ENCODE assay signal across 17 cellular contexts in the genomic region with DNA sequence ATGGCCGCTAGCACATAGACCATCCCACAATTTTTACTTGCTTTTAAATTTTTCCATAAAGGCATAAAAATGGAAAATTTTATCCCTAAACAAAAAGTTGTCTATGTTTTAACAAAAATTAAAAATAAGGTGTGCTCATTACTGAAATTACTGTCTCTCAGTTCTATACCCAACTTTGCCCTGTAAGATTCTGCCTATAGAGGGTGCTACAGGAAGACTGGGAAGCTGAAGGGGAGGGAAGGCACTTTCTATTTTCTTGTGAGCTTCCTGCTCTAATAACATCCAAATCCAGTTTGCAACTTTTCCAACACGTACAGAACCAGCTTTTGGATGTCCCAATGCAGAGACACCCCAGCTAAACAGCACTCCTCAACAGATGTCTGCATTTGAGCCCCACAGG.
DNase-seq lines count a peak whose midpoint lies in the region; ATAC-seq and TF ChIP-seq lines count a peak whose summit lies in the region.
"Had no signal": no experiment of that assay in that cellular context is flagged by ENCODE, and none has a peak within 500 bp of the region (broad histone marks: within the 10 kb centered on the region; RNA-seq: fewer than 3 reads in every experiment).

No MANE protein-coding gene starts in this region.

- no peaks in the 10 kb centered on the region for H3F3A ChIP-seq in PC-3 (ENCODE audit: low read length, unreplicated experiment)

- no peaks in the 10 kb centered on the region; the same call in 1 of the 2 replicates for H3K9me3 ChIP-seq in PC-3 (ENCODE audit: low read length)

- intact Hi-C loops in PC-3 (cut with micrococcal nuclease) = no loop called here
- intact Hi-C loops in activated CD8-positive, alpha-beta T cell treated with anti-CD3 and anti-CD28 coated beads for 36 hours (cut with micrococcal nuclease) = no loop called here

- no peaks in the 10 kb centered on the region for H3K36me3 Mint-ChIP-seq in activated CD8-positive, alpha-beta T cell treated with anti-CD3 and anti-CD28 coated beads for 36 hours (ENCODE audit: low read depth)
- H3K36me3 Mint-ChIP-seq in stimulated activated naive B cell treated with anti-CD40 and anti-IgM and Interleukin-4, amounts not matched to agents 10 μg/mL and 1 μg/mL and 100 μg/mL, for 72 hours = no peaks in the 10 kb centered on the region
- H3K36me3 Mint-ChIP-seq: mesothelial cell of epicardium, T-cell had no signal

- no peak overlapping the region for H3K27ac Mint-ChIP-seq in activated CD8-positive, alpha-beta T cell treated with anti-CD3 and anti-CD28 coated beads for 36 hours
- no peak overlapping the region for H3K27ac Mint-ChIP-seq in stimulated activated naive B cell treated with anti-CD40 and anti-IgM and Interleukin-4, amounts not matched to agents 10 μg/mL and 1 μg/mL and 100 μg/mL, for 72 hours
- H3K27ac Mint-ChIP-seq: mesothelial cell of epicardium, T-cell had no signal

- CTCF ChIA-PET in PC-3 (lab: Charles Lee) = no interaction called here
- CTCF ChIA-PET in activated CD8-positive, alpha-beta T cell treated with anti-CD3 and anti-CD28 coated beads for 36 hours (lab: Charles Lee) = no interaction called here

- H3K27me3 ChIP-seq in PC-3 (ENCODE audit: low read length) = no peaks in the 10 kb centered on the region

- H3K27me3 Mint-ChIP-seq in activated CD8-positive, alpha-beta T cell treated with anti-CD3 and anti-CD28 coated beads for 36 hours = no peaks in the 10 kb centered on the region
- no peaks in the 10 kb centered on the region for H3K27me3 Mint-ChIP-seq in stimulated activated naive B cell treated with anti-CD40 and anti-IgM and Interleukin-4, amounts not matched to agents 10 μg/mL and 1 μg/mL and 100 μg/mL, for 72 hours
- H3K27me3 Mint-ChIP-seq: T-cell had no signal

- no peaks in the 10 kb centered on the region for H3K79me2 ChIP-seq in PC-3 (ENCODE audit: low read length)

- H3K9me3 Mint-ChIP-seq in activated CD8-positive, alpha-beta T cell treated with anti-CD3 and anti-CD28 coated beads for 36 hours = no peaks in the 10 kb centered on the region
- no peaks in the 10 kb centered on the region for H3K9me3 Mint-ChIP-seq in stimulated activated naive B cell treated with anti-CD40 and anti-IgM and Interleukin-4, amounts not matched to agents 10 μg/mL and 1 μg/mL and 100 μg/mL, for 72 hours
- H3K9me3 Mint-ChIP-seq: mesothelial cell of epicardium, T-cell had no signal

- no peaks in the 10 kb centered on the region for H3K4me1 ChIP-seq in PC-3 (ENCODE audit: insufficient read depth, low read length)

- H3K36me3 ChIP-seq in PC-3 (ENCODE audit: low read depth, low read length) = no peaks in the 10 kb centered on the region; the same call in 1 of the 2 replicates

- no peaks in the 10 kb centered on the region for H4K20me1 ChIP-seq in PC-3 (ENCODE audit: low read length)

- no peak overlapping the region for H3K27ac ChIP-seq in PC-3 (ENCODE audit: low read length)

- H3K4me3 Mint-ChIP-seq in activated CD8-positive, alpha-beta T cell treated with anti-CD3 and anti-CD28 coated beads for 36 hours = no peak overlapping the region
- H3K4me3 Mint-ChIP-seq in stimulated activated naive B cell treated with anti-CD40 and anti-IgM and Interleukin-4, amounts not matched to agents 10 μg/mL and 1 μg/mL and 100 μg/mL, for 72 hours = no peak overlapping the region
- H3K4me3 Mint-ChIP-seq: mesothelial cell of epicardium, T-cell had no signal

- no peak for ATAC-seq in PC-3
- no peak for ATAC-seq in activated CD8-positive, alpha-beta T cell treated with anti-CD3 and anti-CD28 coated beads for 36 hours
- no peak for ATAC-seq in stimulated activated naive B cell treated with anti-CD40 and anti-IgM and Interleukin-4, amounts not matched to agents 10 μg/mL and 1 μg/mL and 100 μg/mL, for 72 hours (replicated peaks)
- ATAC-seq: K562, T-cell had no signal

- H2AFZ ChIP-seq in PC-3 (ENCODE audit: low read length) = no peak overlapping the region

- TF ChIP-seq CTCF in AG09309 (IDR thresholded peaks at IDR 0.05; ENCODE audit: control insufficient read depth, insufficient read depth, low read depth, low read length, missing control alignments) (peak; percentile 11), GM12873 (IDR thresholded peaks at IDR 0.05; ENCODE audit: insufficient read depth, low read depth, low read length, missing control alignments) (peak; percentile 35), PC-3 (conservative IDR thresholded peaks at IDR 0.05; ENCODE audit: low read depth, low read length) (0 out of 2 replicates have a peak, but pooled peaks have one; percentile 24)
- no peak for TF ChIP-seq CTCF in activated CD8-positive, alpha-beta T cell treated with anti-CD3 and anti-CD28 coated beads for 36 hours (IDR thresholded peaks at IDR 0.05)

- H3K4me1 Mint-ChIP-seq in activated CD8-positive, alpha-beta T cell treated with anti-CD3 and anti-CD28 coated beads for 36 hours (ENCODE audit: low read depth) = no peaks in the 10 kb centered on the region
- H3K4me1 Mint-ChIP-seq in stimulated activated naive B cell treated with anti-CD40 and anti-IgM and Interleukin-4, amounts not matched to agents 10 μg/mL and 1 μg/mL and 100 μg/mL, for 72 hours = no peaks in the 10 kb centered on the region
- H3K4me1 Mint-ChIP-seq: mesothelial cell of epicardium, T-cell had no signal

- DNase-seq in AG09309 (ENCODE audit: low read depth) (no peak), PC-3 (no peak), iPS-NIHi7 (ENCODE audit: extremely low spot score) (peak; percentile 26), T-helper 1 cell (no peak)
- no peak for DNase-seq in activated CD4-positive, alpha-beta T cell treated with anti-CD3 and anti-CD28 coated beads, Interleukin-2, amount 50 U/mL, for 1 hour
- DNase-seq in activated CD8-positive, alpha-beta T cell treated with anti-CD3 and anti-CD28 coated beads for 36 hours = no peak
- DNase-seq in stimulated activated naive B cell treated with anti-CD40 and anti-IgM and Interleukin-4, amounts not matched to agents 10 μg/mL and 1 μg/mL and 100 μg/mL, for 72 hours = no peak
- DNase-seq: activated T-cell treated with anti-CD3 and anti-CD28 coated beads, Interleukin-2, amount 50 U/mL, for 1 hour; C1 segment of cervical spinal cord; cortex of kidney; NK-92 treated with Interleukin-12 subunit alpha and Interleukin-12 subunit beta, amount 100 ng/mL, for 24 hours; stimulated activated CD4-positive, alpha-beta T cell treated with anti-CD3 and anti-CD28 coated beads, Interleukin-4, amount 100 ng/mL, for 24 hours; stimulated activated naive CD4-positive, alpha-beta T cell; T-cell had no signal

- no TSS peak for BruUV-seq in PC-3 (replicated peaks; lab: Mats Ljungman, UMichigan)

- no peak overlapping the region for H3K9ac ChIP-seq in PC-3 (ENCODE audit: low read length)

- POLR2A ChIA-PET in PC-3 (lab: Charles Lee; ENCODE audit: unreplicated experiment) = no interaction called here
- POLR2A ChIA-PET in activated CD8-positive, alpha-beta T cell treated with anti-CD3 and anti-CD28 coated beads for 36 hours (lab: Charles Lee) = no interaction called here

- H3K9me2 ChIP-seq in PC-3 (replicated peaks; ENCODE audit: low read length) = no peaks in the 10 kb centered on the region

- H3K4me3 ChIP-seq in AG09309 (ENCODE audit: control insufficient read depth, low read depth, low read length) (no peak overlapping the region), PC-3 (ENCODE audit: low read length) (no peak overlapping the region)
- H3K4me3 ChIP-seq: K562 had no signal

- no peak overlapping the region for H3K4me2 ChIP-seq in PC-3 (ENCODE audit: low read length)
